ENCODE assay signal across 8 cellular contexts in the genomic region with DNA sequence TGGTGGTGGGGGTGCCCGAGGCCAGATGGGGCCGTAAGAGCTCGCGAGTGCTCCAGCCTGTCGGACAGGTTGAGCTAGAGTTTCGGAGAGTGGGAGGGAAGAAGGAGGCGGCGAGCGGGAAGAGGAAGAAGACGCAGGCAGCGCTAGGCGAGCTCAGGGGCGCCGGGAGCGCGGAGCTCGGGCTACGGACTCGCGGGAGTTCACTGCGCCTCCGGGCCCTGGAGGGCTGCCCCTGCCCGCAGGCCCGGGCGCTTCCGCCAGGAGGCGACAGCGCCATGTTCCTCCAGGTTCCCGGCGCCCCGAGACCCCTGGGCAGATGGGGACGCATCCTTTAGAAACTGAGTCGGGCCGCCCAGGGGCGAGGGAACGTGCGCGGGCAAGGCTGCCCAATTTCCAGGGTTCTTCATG. TPM values are rescaled to one million over a fixed set of nuclear protein-coding genes. Genes with fewer than 3 reads are reported as not detected.
A peak's percentile ranks its signal among the peaks of the same experiment; 100 is the strongest.
DNase-seq lines count a peak whose midpoint lies in the region; ATAC-seq and TF ChIP-seq lines count a peak whose summit lies in the region.

No MANE protein-coding gene starts in this region.

- H3K36me3 Mint-ChIP-seq in endodermal cell (ENCODE audit: low read depth), result no peaks in the 10 kb centered on the region

- peak overlapping the region; percentile 81 for H3K4me3 ChIP-seq in endodermal cell (ENCODE audit: low read length)
- H3K4me3 ChIP-seq in mucosa of rectum (ENCODE audit: low read length in 2 of 2), result peak overlapping the region; percentile 57 to 67

- peaks cover 93% of the 10 kb centered on the region for H3K27me3 Mint-ChIP-seq in endodermal cell (ENCODE audit: insufficient read depth)

- H3K4me3 Mint-ChIP-seq in endodermal cell, result peak overlapping the region; percentile 59

- H3K27ac ChIP-seq in endodermal cell (ENCODE audit: low read depth, low read length) (no peak overlapping the region), mucosa of rectum (ENCODE audit: low read depth in 2 of 2, low read length in 2 of 2) (no peak overlapping the region)

- H3K27me3 ChIP-seq in endodermal cell (ENCODE audit: control insufficient read depth, insufficient read depth, low read length, poor library complexity, severe bottlenecking) (peaks cover 94% of the 10 kb centered on the region), mucosa of rectum (ENCODE audit: control insufficient read depth in 2 of 2, insufficient read depth in 2 of 2, low read length in 2 of 2) (peaks cover 33 to 55% of the 10 kb centered on the region in 2 donors)

- TF ChIP-seq CTCF in endodermal cell (conservative IDR thresholded peaks at IDR 0.05), result peak; percentile 98

- H3K9me3 ChIP-seq in endodermal cell (ENCODE audit: control insufficient read depth, low read length), result no peaks in the 10 kb centered on the region
- no peaks in the 10 kb centered on the region for H3K9me3 ChIP-seq in mucosa of rectum (ENCODE audit: control insufficient read depth in 2 of 2, low read length in 2 of 2)

- H3K9me3 Mint-ChIP-seq in endodermal cell, result no peaks in the 10 kb centered on the region

- H3K4me1 ChIP-seq in endodermal cell (ENCODE audit: control insufficient read depth, insufficient read depth, low read length) (peaks cover 15% of the 10 kb centered on the region), mucosa of rectum (ENCODE audit: control insufficient read depth in 2 of 2, insufficient read depth in 2 of 2, low read length in 2 of 2) (peaks cover 8 to 16% of the 10 kb centered on the region in 2 donors)

- H3K4me1 Mint-ChIP-seq in endodermal cell, result peaks cover 39% of the 10 kb centered on the region

- H3K9ac ChIP-seq in endodermal cell (ENCODE audit: extremely low read depth, low read length, poor library complexity, severe bottlenecking), result no peak overlapping the region
- no peak overlapping the region for H3K9ac ChIP-seq in mucosa of rectum (ENCODE audit: low read depth in 1 of 2, low read length in 2 of 2)

- ATAC-seq in HG02970 (IDR thresholded peaks at IDR 0.05; ENCODE audit: low FRiP score, unreplicated experiment), result no peak

- H3K36me3 ChIP-seq in endodermal cell (ENCODE audit: control insufficient read depth, insufficient read depth, low read length) (no peaks in the 10 kb centered on the region), mucosa of rectum (ENCODE audit: control insufficient read depth in 2 of 2, insufficient read depth in 2 of 2, low read length in 2 of 2) (no peaks in the 10 kb centered on the region)

- WGBS in endodermal cell (ENCODE audit: insufficient coverage in 1 of 2, insufficient read length in 1 of 2), 2 experiments, result 0% methylated on average over 18 to 38 of the region's 38 CpGs

- peak; percentile 47 for DNase-seq in activated CD4-positive, alpha-beta T cell treated with anti-CD3 and anti-CD28 coated beads for 48 hours
- no peak for DNase-seq in activated CD4-positive, alpha-beta T cell treated with anti-CD3 and anti-CD28 coated beads, Interleukin-2, amount 50 U/mL, for 48 hours
- DNase-seq in NOMO-1 treated with dmso at 0.1 percent for 144 hours (lab: John Stamatoyannopoulos, UW; ENCODE audit: unreplicated experiment) (peak; percentile 57), endodermal cell (peak; percentile 95), cerebellum (ENCODE audit: low spot score) (no peak)
- no peak for DNase-seq in stimulated activated naive CD4-positive, alpha-beta T cell treated with Interleukin-2 at 50 U/mL for 16 hours (lab: John Stamatoyannopoulos, UW)

- H3K27ac Mint-ChIP-seq in endodermal cell, result no peak overlapping the region

RNA-seq across cellular contexts. Expression of gene TFAP2C, which starts 1.0 kb away (rescaled TPM):
- total RNA-seq in endodermal cell (1 to 10 TPM in 1 of 2 donors, under 1 TPM in 1; 0.31 to 1.8 TPM), cerebellum (not detected)
- 15.0 TPM for polyA plus RNA-seq in endodermal cell (2013, experiment 1 of 2)
- polyA plus RNA-seq in endodermal cell (2013, experiment 2 of 2), result 15.4 TPM

Comparison
In these comparisons a context has a peak if more than half of its experiments do, and no peak if none do; other contexts are left out.
1. DNase-seq: peak in activated CD4-positive, alpha-beta T cell treated with anti-CD3 and anti-CD28 coated beads for 48 hours (single experiment), NOMO-1 treated with dmso at 0.1 percent for 144 hours (single experiment) and endodermal cell (single experiment); none in activated CD4-positive, alpha-beta T cell treated with anti-CD3 and anti-CD28 coated beads, Interleukin-2, amount 50 U/mL, for 48 hours (0 of 2), cerebellum (single experiment) and stimulated activated naive CD4-positive, alpha-beta T cell treated with Interleukin-2 at 50 U/mL for 16 hours (single experiment).